ENCODE assay signal across 8 cellular contexts in the genomic region with DNA sequence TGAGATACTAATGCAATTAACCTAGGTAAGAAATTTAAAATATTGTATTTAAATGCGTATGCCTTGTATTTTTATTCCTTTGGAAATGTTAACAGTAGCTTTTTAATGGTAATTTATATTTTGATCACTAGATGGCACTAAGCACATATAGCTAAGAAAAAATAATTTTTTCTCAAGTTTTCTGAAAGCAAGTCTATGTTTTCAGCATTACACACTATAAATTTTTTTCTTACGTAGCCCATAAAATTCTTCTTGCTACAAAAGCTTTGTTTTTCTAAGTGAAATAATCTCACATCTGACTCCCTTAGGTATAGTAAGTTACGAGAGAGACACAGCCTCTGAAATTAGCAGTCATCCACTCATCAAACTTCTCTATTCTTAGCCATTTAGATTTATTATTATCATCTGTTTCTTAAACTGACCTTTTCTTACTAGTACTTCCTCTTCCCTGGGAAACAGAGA. TPM values are rescaled to one million over a fixed set of nuclear protein-coding genes. Genes with fewer than 3 reads are reported as not detected.
DNase-seq lines count a peak whose midpoint lies in the region; ATAC-seq, FAIRE-seq and TF ChIP-seq lines count a peak whose summit lies in the region.

No MANE protein-coding gene starts in this region.

- no peak overlapping the region for H3K4me3 ChIP-seq in coronary artery

- TF ChIP-seq CTCF in AG09319 (IDR thresholded peaks at IDR 0.05; ENCODE audit: low read depth, low read length) (peak; percentile 40), GM13976 (IDR thresholded peaks at IDR 0.05; ENCODE audit: borderline replicate concordance, control extremely low read depth, extremely low read depth, insufficient read depth, missing control alignments) (peak; percentile 12), GM20000 (IDR thresholded peaks at IDR 0.05; ENCODE audit: extremely low read depth, missing control alignments) (no peak), coronary artery (IDR thresholded peaks at IDR 0.05) (no peak)

- peak; percentile 97 for FAIRE-seq in islet of Langerhans (lab: Jason Lieb, UNC)

- H3K27ac ChIP-seq in coronary artery: no peak overlapping the region

- ATAC-seq in HG03521 (IDR thresholded peaks at IDR 0.05; ENCODE audit: unreplicated experiment): no peak

- in situ Hi-C loops in GM13976 (cut with MboI; ENCODE audit: low sequenced_read_pairs, unreplicated experiment): no loop called here
- in situ Hi-C loops in SK-MEL-5 (cut with HindIII; ENCODE audit: low pct_unique_long_range_greater_than_20kb, low sequenced_read_pairs): no loop called here

- DNase-seq in AG09319 (ENCODE audit: extremely low read depth, low read depth) (no peak), GM13976 (ENCODE audit: low spot score) (no peak), SK-MEL-5 (ENCODE audit: low read depth, low spot score) (peak; percentile 18), GM20000 (ENCODE audit: low spot score) (no peak), coronary artery (ENCODE audit: low spot score) (no peak), GF-D8 (lab: John Stamatoyannopoulos, UW) (no peak)

RNA-seq across cellular contexts. Expression of gene TSPYL4, which starts 35.7 kb away (rescaled TPM):
- 6.1 and 7.4 TPM in 2 replicates for total RNA-seq in SK-MEL-5 (2014; rRNA removed; shearing (Covaris generic))
- polyA plus RNA-seq in SK-MEL-5 (2015; cell fraction: cytosol; rRNA removed): 5.6 and 6.0 TPM in 2 replicates
- polyA plus RNA-seq in SK-MEL-5 (2015; cell fraction: nucleus; rRNA removed): 38.0 and 48.3 TPM in 2 replicates

Comparison
In these comparisons a context has a peak if more than half of its experiments do, and no peak if none do; other contexts are left out.
1. CTCF ChIP-seq: peak in AG09319 (single experiment) and GM13976 (single experiment); none in GM20000 (single experiment) and coronary artery (single experiment).